10 cellular contexts compared by ENCODE assay signal in genomic region chr1:66275083-66275482, GRCh38.
DNase-seq lines count a peak whose midpoint lies in the region; ATAC-seq, FAIRE-seq and TF ChIP-seq lines count a peak whose summit lies in the region.
"Had no signal": no experiment of that assay in that cellular context is flagged by ENCODE, and none has a peak within 500 bp of the region (broad histone marks: within the 10 kb centered on the region; RNA-seq: fewer than 3 reads in every experiment).

No MANE protein-coding gene starts in this region.

- H2AK5ac ChIP-seq in H1 (ENCODE audit: low read depth, low read length) = no peak overlapping the region

- no peak overlapping the region for H4K5ac ChIP-seq in H1 (ENCODE audit: insufficient read length, low read depth, low read length)

- no peak overlapping the region for H2BK15ac ChIP-seq in H1 (ENCODE audit: low read length)

- no peak for TF ChIP-seq RAD21 in H1 (IDR thresholded peaks at IDR 0.05 in 1 of 2, conservative IDR thresholded peaks at IDR 0.05 in 1 of 2; ENCODE audit: low read depth in 2 of 2, low read length in 2 of 2)

- H2BK12ac ChIP-seq in H1 (ENCODE audit: low read depth, low read length) = no peak overlapping the region

- POLR2A ChIA-PET in T-cell (lab: Charles Lee) (interaction anchor here (0.6 to 1.5 kb wide), 10 partner anchors 18 to 169 kb away, joined by 3 to 7 read pairs (median 4); no protein-coding TSS in a partner anchor), H1 (lab: Charles Lee; ENCODE audit: partially characterized antibody) (no interaction called here)

- no peaks in the 10 kb centered on the region for H3K36me3 Mint-ChIP-seq in activated T-cell treated with anti-CD3 and anti-CD28 coated beads, Interleukin-2, amount 50 U/mL, for 24 hours (ENCODE audit: low read depth)
- no peaks in the 10 kb centered on the region for H3K36me3 Mint-ChIP-seq in T-cell

- no peak overlapping the region for H3K56ac ChIP-seq in H1 (replicated peaks; ENCODE audit: insufficient read length, low read depth, low read length)

- peak overlapping the region; percentile 89 for H3K27ac Mint-ChIP-seq in activated T-cell treated with anti-CD3 and anti-CD28 coated beads, Interleukin-2, amount 50 U/mL, for 24 hours
- peak overlapping the region; percentile 93 to 96 for H3K27ac Mint-ChIP-seq in T-cell

- WGBS in H1 (ENCODE audit: extremely low coverage in 1 of 2, insufficient coverage in 1 of 2, insufficient read length in 1 of 2, insufficient replicate concordance in 2 of 2, low coverage in 1 of 2, low lambda C conversion rate in 2 of 2, missing lambda C conversion rate in 1 of 2), 2 experiments = 88% methylated on average over 1 of the region's 1 CpG; no CpG with 5 or more reads in 1 of the 2 experiments
- 74 to 100% (median 96%) methylated on average over 1 of the region's 1 CpG for WGBS in stomach, 5 donors

- H4K91ac ChIP-seq in H1 (replicated peaks; ENCODE audit: insufficient read length, low read length) = no peak overlapping the region

- no peak overlapping the region for H3K4me2 ChIP-seq in H1 (ENCODE audit: insufficient read depth in 1 of 2, low read depth in 2 of 2, low read length in 2 of 2)

- H3K23me2 ChIP-seq in H1 (ENCODE audit: low read depth, low read length) = peaks cover 2% of the 10 kb centered on the region; the same call in 1 of the 2 replicates

- no peak overlapping the region for H3K4me3 ChIP-seq in H1 (ENCODE audit: extremely low read depth in 1 of 4, insufficient read depth in 2 of 4, low read depth in 3 of 4, low read length in 4 of 4)
- H3K4me3 ChIP-seq in stomach = no peak overlapping the region
- no peak overlapping the region for H3K4me3 ChIP-seq in brain microvascular endothelial cell (ENCODE audit: low read depth, low read length)
- H3K4me3 ChIP-seq: esophagus muscularis mucosa, SJCRH30 had no signal

- H4K20me1 ChIP-seq in H1 (replicated peaks in 1 of 2; ENCODE audit: control insufficient read depth in 1 of 2, insufficient read depth in 2 of 2, low read length in 2 of 2) = no peaks in the 10 kb centered on the region

- CTCF ChIA-PET in T-cell (lab: Charles Lee) (interaction anchor here (0.6 to 4.1 kb wide), 19 partner anchors 19 to 170 kb away, joined by 3 to 20 read pairs (median 5); no protein-coding TSS in a partner anchor), H1 (lab: Charles Lee; ENCODE audit: partially characterized antibody) (interaction anchor here (1.2 to 2.7 kb wide), 4 partner anchors 23 to 171 kb away, joined by 4 to 11 read pairs (median 4); no protein-coding TSS in a partner anchor)

- H3K9ac ChIP-seq in H1 (replicated peaks in 1 of 4; ENCODE audit: extremely low read depth in 1 of 4, low read depth in 3 of 4, low read length in 3 of 4) = no peak overlapping the region

- no peak overlapping the region for H2BK5ac ChIP-seq in H1 (ENCODE audit: low read depth, low read length)

- peak overlapping the region; percentile 93; the same call in 1 of the 2 replicates for H2AFZ ChIP-seq in H1 (ENCODE audit: low read length)

- FAIRE-seq in H1 (lab: Jason Lieb, UNC) = no peak

- H3K36me3 ChIP-seq in H1 (ENCODE audit: control insufficient read depth in 2 of 4, insufficient read depth in 4 of 4, low read length in 3 of 4) (no peaks in the 10 kb centered on the region; a peak in 1 of 8 replicates), stomach (no peaks in the 10 kb centered on the region), brain microvascular endothelial cell (replicated peaks) (no peaks in the 10 kb centered on the region)
- H3K36me3 ChIP-seq: esophagus muscularis mucosa, SJCRH30 had no signal

- H2BK20ac ChIP-seq in H1 (ENCODE audit: low read length) = 0 out of 2 replicates have a peak overlapping the region, but pooled peaks have one; percentile 52

- ATAC-seq in T-cell (replicated peaks in 1 of 4) (peak; percentile 66 to 81 (median 72)), HG02588 (IDR thresholded peaks at IDR 0.05; ENCODE audit: unreplicated experiment) (no peak)

- H3K4me1 ChIP-seq in H1 (replicated peaks in 1 of 4; ENCODE audit: control insufficient read depth in 3 of 4, insufficient read depth in 4 of 4, low read length in 3 of 4) = peaks cover 3 to 15% (median 9%) of the 10 kb centered on the region in 4 experiments; a peak in 5 of 7 replicates
- peaks cover 19 to 69% (median 39%) of the 10 kb centered on the region in 4 donors for H3K4me1 ChIP-seq in stomach

- H3K9me3 ChIP-seq in H1 (ENCODE audit: insufficient read depth in 2 of 2, low read depth in 1 of 2, low read length in 1 of 2) (no peaks in the 10 kb centered on the region), stomach (no peaks in the 10 kb centered on the region)
- H3K9me3 ChIP-seq: esophagus muscularis mucosa, SJCRH30 had no signal

- no peak overlapping the region for H2BK120ac ChIP-seq in H1 (replicated peaks; ENCODE audit: low read depth, low read length)

- no peaks in the 10 kb centered on the region for H3K27me3 ChIP-seq in H1 (replicated peaks in 1 of 4; ENCODE audit: control insufficient read depth in 3 of 4, extremely low read depth in 1 of 4, insufficient read depth in 3 of 4, low read length in 3 of 4)
- H3K27me3 ChIP-seq in stomach = no peaks in the 10 kb centered on the region
- no peaks in the 10 kb centered on the region for H3K27me3 ChIP-seq in brain microvascular endothelial cell (replicated peaks)
- H3K27me3 ChIP-seq: esophagus muscularis mucosa, SJCRH30 had no signal

- H3K4ac ChIP-seq in H1 (replicated peaks; ENCODE audit: insufficient read length, low read depth, low read length) = no peak overlapping the region

- intact Hi-C loops in stomach (cut with DNase I; ENCODE audit: low total_unique reads) = no loop called here

- H3K9me3 Mint-ChIP-seq in activated T-cell treated with anti-CD3 and anti-CD28 coated beads, Interleukin-2, amount 50 U/mL, for 24 hours = no peaks in the 10 kb centered on the region
- no peaks in the 10 kb centered on the region for H3K9me3 Mint-ChIP-seq in T-cell

- TF ChIP-seq CTCF in H1 (IDR thresholded peaks at IDR 0.05; ENCODE audit: control extremely low read depth in 1 of 3, insufficient read depth in 1 of 3, low read depth in 1 of 3, low read length in 3 of 3) = no peak
- TF ChIP-seq CTCF in stomach (IDR thresholded peaks at IDR 0.05) = no peak
- TF ChIP-seq CTCF in brain microvascular endothelial cell (IDR thresholded peaks at IDR 0.05; ENCODE audit: low read depth, low read length, missing control alignments) = no peak

- TF ChIP-seq POLR2A in H1 (IDR thresholded peaks at IDR 0.05; ENCODE audit: control extremely low read depth in 1 of 2, low read depth in 2 of 2, low read length in 2 of 2) (no peak), stomach (IDR thresholded peaks at IDR 0.05) (no peak)

- in situ Hi-C loops in brain microvascular endothelial cell (cut with HindIII; ENCODE audit: low pct_ligation_motif_present, low sequenced_read_pairs) = no loop called here

- no peak overlapping the region; the same call in 1 of the 2 replicates for H3K18ac ChIP-seq in H1 (ENCODE audit: extremely low read depth, low read length)

- H3K79me1 ChIP-seq in H1 (ENCODE audit: low read depth, low read length) = no peaks in the 10 kb centered on the region

- TF ChIP-seq EP300 in H1 (IDR thresholded peaks at IDR 0.05; ENCODE audit: borderline replicate concordance in 1 of 2, low read depth in 2 of 2, low read length in 2 of 2) = no peak
- TF ChIP-seq EP300 in stomach (IDR thresholded peaks at IDR 0.05) = no peak

- no peak overlapping the region for H4K8ac ChIP-seq in H1 (ENCODE audit: extremely low read depth, insufficient read depth, low read length)

- peak overlapping the region; percentile 48 for H3K4me3 Mint-ChIP-seq in activated T-cell treated with anti-CD3 and anti-CD28 coated beads, Interleukin-2, amount 50 U/mL, for 24 hours
- peak overlapping the region; percentile 36 to 72 (median 65) for H3K4me3 Mint-ChIP-seq in T-cell

- peaks cover 91% of the 10 kb centered on the region for H3K4me1 Mint-ChIP-seq in activated T-cell treated with anti-CD3 and anti-CD28 coated beads, Interleukin-2, amount 50 U/mL, for 24 hours (ENCODE audit: low read depth)
- H3K4me1 Mint-ChIP-seq in T-cell = peaks cover 82 to 86% (median 82%) of the 10 kb centered on the region in 3 donors

- H3K79me2 ChIP-seq in H1 (ENCODE audit: control insufficient read depth in 1 of 2, insufficient read depth in 2 of 2, low read length in 2 of 2) = no peaks in the 10 kb centered on the region

- no peak overlapping the region for H3K14ac ChIP-seq in H1 (ENCODE audit: insufficient read length)

- no peaks in the 10 kb centered on the region for H3K27me3 Mint-ChIP-seq in activated T-cell treated with anti-CD3 and anti-CD28 coated beads, Interleukin-2, amount 50 U/mL, for 24 hours
- no peaks in the 10 kb centered on the region for H3K27me3 Mint-ChIP-seq in T-cell

- no peak overlapping the region for H3K27ac ChIP-seq in H1 (ENCODE audit: low read depth, low read length)
- H3K27ac ChIP-seq in stomach = peak overlapping the region in 4 of 5 donors; percentile 30 to 59 (median 46)
- H3K27ac ChIP-seq in brain microvascular endothelial cell = no peak overlapping the region
- H3K27ac ChIP-seq: SJCRH30 had no signal

- DNase-seq in activated T-cell treated with anti-CD3 and anti-CD28 coated beads, Interleukin-2, amount 50 U/mL, for 24 hours = no peak
- DNase-seq in activated T-cell treated with anti-CD3 and anti-CD28 coated beads for 4 hours (no peak), T-cell (peak in 5 of 34 experiments; percentile 8 to 21 (median 14)), H1 (ENCODE audit: low read depth in 1 of 2, low spot score in 2 of 2) (no peak), stomach (no peak), brain microvascular endothelial cell (no peak)
- DNase-seq in stimulated activated CD4-positive, alpha-beta T cell treated with anti-CD3 and anti-CD28 coated beads, Interleukin-4, amount 100 ng/mL, for 1 hour = no peak
- DNase-seq: SJCRH30 had no signal

- no peak overlapping the region for H3K23ac ChIP-seq in H1 (ENCODE audit: insufficient read length)

TF ChIP-seq in H1, 55 proteins besides CTCF, POLR2A, EP300 and RAD21:
- TF ChIP-seq TEAD4 (IDR thresholded peaks at IDR 0.05; ENCODE audit: low read depth, low read length) (no peak), CEBPB (IDR thresholded peaks at IDR 0.05; ENCODE audit: low read depth, low read length) (no peak), BACH1 (IDR thresholded peaks at IDR 0.05; ENCODE audit: low read length) (no peak), JUN (IDR thresholded peaks at IDR 0.05; ENCODE audit: low read depth, low read length) (no peak)

Comparison
In these comparisons a context has a peak if more than half of its experiments do, and no peak if none do; other contexts are left out.
1. H3K27ac ChIP-seq: peak in stomach (4 of 5); none in H1 (single experiment) and brain microvascular endothelial cell (single experiment).